7 cellular contexts compared by ENCODE assay signal in genomic region chr4:123922-124274, GRCh38. TPM values are rescaled to one million over a fixed set of nuclear protein-coding genes. Genes with fewer than 3 reads are reported as not detected.
DNase-seq lines count a peak whose midpoint lies in the region; ATAC-seq and TF ChIP-seq lines count a peak whose summit lies in the region.
"Not testable (repeated sequence)": the region's sequence is repeated elsewhere in the genome, so short reads cannot be mapped to it uniquely, and the experiment has no call there.

No MANE protein-coding gene starts in this region.

- not testable (repeated sequence) for H3K27me3 Mint-ChIP-seq in activated naive CD8-positive, alpha-beta T cell; natural killer cell (ENCODE audit: low read depth in 2 of 2)

- POLR2A ChIA-PET in RWPE1 (lab: Yijun Ruan, JAX; ENCODE audit: low non-redundant PET) = not testable (repeated sequence)

- in situ Hi-C loops in GM23248 (cut with MboI) = not testable (repeated sequence)

- not testable (repeated sequence) for H4K20me1 ChIP-seq in GM23248 (ENCODE audit: insufficient read depth)

- 44 to 49% methylated on average over 10 of the region's 10 CpGs for WGBS in GM23248 (ENCODE audit: low coverage in 1 of 2, low lambda C conversion rate in 2 of 2, missing lambda C conversion rate in 2 of 2), 2 experiments
- WGBS in ectodermal cell, 2 experiments = 45% methylated on average over 10 of the region's 10 CpGs

- H3K4me3 Mint-ChIP-seq in activated naive CD8-positive, alpha-beta T cell = peak overlapping the region; percentile 99
- H3K4me3 Mint-ChIP-seq in natural killer cell = peak overlapping the region; percentile 99

- not testable (repeated sequence) for H3K9me2 ChIP-seq in GM23248 (ENCODE audit: insufficient read depth)

- peaks cover 16% of the 10 kb centered on the region for H3K36me3 Mint-ChIP-seq in activated naive CD8-positive, alpha-beta T cell
- not testable (repeated sequence) for H3K36me3 Mint-ChIP-seq in natural killer cell

- H3K9ac ChIP-seq in GM23248 = peak overlapping the region; percentile 87

- DNase-seq in GM23248; RWPE1 (ENCODE audit: low spot score); natural killer cell: not testable (repeated sequence)
- peak; percentile 8 for DNase-seq in stimulated activated CD4-positive, alpha-beta T cell treated with anti-CD3 and anti-CD28 coated beads, Interleukin-15, amount 100 ng/mL, for 24 hours

- not testable (repeated sequence) for H3K27me3 ChIP-seq in GM23248 (replicated peaks; ENCODE audit: insufficient read depth); ectodermal cell (ENCODE audit: control insufficient read depth, insufficient read depth, low read length, poor library complexity, severe bottlenecking)

- H3K79me2 ChIP-seq in GM23248 (ENCODE audit: insufficient read depth) = peaks cover 41% of the 10 kb centered on the region

- intact Hi-C loops in natural killer cell (cut with micrococcal nuclease) = loop anchor here (5.0 kb wide), 1 partner anchor 213 kb away; the partner anchor contains the start of gene ZNF141

- peaks cover 23% of the 10 kb centered on the region for H3K36me3 ChIP-seq in GM23248 (ENCODE audit: low read depth)
- H3K36me3 ChIP-seq in ectodermal cell (ENCODE audit: control insufficient read depth, insufficient read depth, low read length) = peaks cover 30% of the 10 kb centered on the region

- CTCF ChIA-PET in RWPE1 (lab: Yijun Ruan, JAX) = interaction anchor here (1.4 kb wide), 1 partner anchor 9 kb away, joined by 6 read pairs; no protein-coding TSS in a partner anchor

- H3K4me1 Mint-ChIP-seq in activated naive CD8-positive, alpha-beta T cell (ENCODE audit: low read depth) = peaks cover 36% of the 10 kb centered on the region
- peaks cover 53 to 54% of the 10 kb centered on the region in 2 donors for H3K4me1 Mint-ChIP-seq in natural killer cell

- H3K27ac ChIP-seq in GM23248 (peak overlapping the region; percentile 81), RWPE1 (peak overlapping the region; percentile 91)
- not testable (repeated sequence) for H3K27ac ChIP-seq in ectodermal cell (ENCODE audit: insufficient read depth, low read depth, low read length, poor library complexity, severe bottlenecking)

- ATAC-seq in natural killer cell = not testable (repeated sequence)

- not testable (repeated sequence) for H3F3A ChIP-seq in GM23248 (ENCODE audit: insufficient read depth)

- peak overlapping the region; percentile 100 for H3K27ac Mint-ChIP-seq in activated naive CD8-positive, alpha-beta T cell
- peak overlapping the region; percentile 98 to 99 for H3K27ac Mint-ChIP-seq in natural killer cell

- peak overlapping the region; percentile 74 for H3K4me2 ChIP-seq in GM23248 (ENCODE audit: unreplicated experiment)

- not testable (repeated sequence) for TF ChIP-seq CTCF in RWPE1 (conservative IDR thresholded peaks at IDR 0.05; ENCODE audit: low read depth); natural killer cell (IDR thresholded peaks at IDR 0.05)

- peak overlapping the region; percentile 86 for H3K4me3 ChIP-seq in GM23248
- peak overlapping the region; percentile 96 for H3K4me3 ChIP-seq in ectodermal cell (ENCODE audit: insufficient read depth, low read depth, low read length)
- peak overlapping the region; percentile 96 for H3K4me3 ChIP-seq in iPS-11a (ENCODE audit: low read depth, low read length)

- not testable (repeated sequence) for H3K9me3 Mint-ChIP-seq in activated naive CD8-positive, alpha-beta T cell (ENCODE audit: low read depth); natural killer cell

- peak overlapping the region; percentile 95 for H2AFZ ChIP-seq in GM23248

- not testable (repeated sequence) for H3K9me3 ChIP-seq in GM23248 (ENCODE audit: low read depth); ectodermal cell (ENCODE audit: control insufficient read depth, low read length)

- not testable (repeated sequence) for H3K4me1 ChIP-seq in GM23248 (ENCODE audit: insufficient read depth); ectodermal cell (ENCODE audit: control insufficient read depth, insufficient read depth, low read length)

RNA-seq across cellular contexts. Expression of gene ZNF718, which starts 0.4 kb away (rescaled TPM):
- 2.4 and 5.8 TPM in 2 replicates for total RNA-seq in GM23248 (2014; rRNA removed; shearing (Covaris generic))
- polyA plus RNA-seq in GM23248 (2016; fragmentation: Nextera tagmentation; extraction: Ambion mirVana) = 2.7 and 3.4 TPM in 2 replicates
- 16.4 TPM for polyA plus RNA-seq in ectodermal cell (2013, experiment 1 of 4)
- polyA plus RNA-seq in ectodermal cell (2013, experiment 2 of 4) = 16.3 TPM
- polyA plus RNA-seq in ectodermal cell (2013, experiment 3 of 4) = 13.3 TPM
- polyA plus RNA-seq in ectodermal cell (2013, experiment 4 of 4) = 12.5 TPM
- total RNA-seq in natural killer cell = 10 to 100 TPM in 2 of 3 donors, 1 to 10 TPM in 1; 7.9 to 16.1 (median 15.1) TPM
